In genomic region chr7:31335889-31336201, GRCh38 we compare ENCODE assay signal across 18 cellular contexts. TPM values are rescaled to one million over a fixed set of nuclear protein-coding genes. Genes with fewer than 3 reads are reported as not detected.
DNase-seq lines count a peak whose midpoint lies in the region; ATAC-seq and TF ChIP-seq lines count a peak whose summit lies in the region.
"Had no signal": no experiment of that assay in that cellular context is flagged by ENCODE, and none has a peak within 500 bp of the region (broad histone marks: within the 10 kb centered on the region; RNA-seq: fewer than 3 reads in every experiment).

No MANE protein-coding gene starts in this region.

- peak overlapping the region; percentile 84 for H3K4me2 ChIP-seq in hepatocyte
- H3K4me2 ChIP-seq: KMS-11 had no signal

- TF ChIP-seq CTCF in heart left ventricle (IDR thresholded peaks at IDR 0.05): no peak
- no peak for TF ChIP-seq CTCF in right atrium auricular region (IDR thresholded peaks at IDR 0.05)
- no peak for TF ChIP-seq CTCF in hepatocyte (IDR thresholded peaks at IDR 0.05; ENCODE audit: poor library complexity)
- no peak for TF ChIP-seq CTCF in type B pancreatic cell (conservative IDR thresholded peaks at IDR 0.05)

- intact Hi-C loops in heart left ventricle (cut with DNase I): no loop called here

- DNase-seq in heart left ventricle: no peak
- no peak for DNase-seq in right atrium auricular region (ENCODE audit: low spot score)
- no peak for DNase-seq in hepatocyte (ENCODE audit: low spot score)
- no peak for DNase-seq in type B pancreatic cell (ENCODE audit: extremely low spot score, unreplicated experiment)
- no peak for DNase-seq in epidermal melanocyte (ENCODE audit: insufficient read length, low spot score)
- DNase-seq: activated CD4-positive, alpha-beta T cell treated with anti-CD3 and anti-CD28 coated beads for 48 hours; cortex of kidney; DMS153; NCI-H1417 had no signal

- H3K27me3 ChIP-seq in heart left ventricle: peaks cover 5 to 68% (median 34%) of the 10 kb centered on the region in 9 donors
- H3K27me3 ChIP-seq in right atrium auricular region: peaks cover 0 to 8% of the 10 kb centered on the region in 2 donors
- peaks cover 49% of the 10 kb centered on the region for H3K27me3 ChIP-seq in hepatocyte
- peaks cover 10% of the 10 kb centered on the region for H3K27me3 ChIP-seq in muscle layer of duodenum (ENCODE audit: low read depth, low read length)

- peak overlapping the region; percentile 80 for H3K4me3 Mint-ChIP-seq in type B pancreatic cell

- H3K27ac ChIP-seq in heart left ventricle (peak overlapping the region in 1 of 12 donors; percentile 18), right atrium auricular region (no peak overlapping the region), hepatocyte (no peak overlapping the region), muscle layer of duodenum (ENCODE audit: low read length) (no peak overlapping the region)
- H3K27ac ChIP-seq: C4-2B, KMS-11 had no signal

- H3K9me2 ChIP-seq in hepatocyte (replicated peaks; ENCODE audit: insufficient read depth): no peaks in the 10 kb centered on the region

- H3K4me1 Mint-ChIP-seq in type B pancreatic cell (ENCODE audit: unreplicated experiment): no peaks in the 10 kb centered on the region

- no peaks in the 10 kb centered on the region for H3K36me3 Mint-ChIP-seq in type B pancreatic cell

- TF ChIP-seq POLR2A in heart left ventricle (IDR thresholded peaks at IDR 0.05): no peak
- no peak for TF ChIP-seq POLR2A in GM18505 (IDR thresholded peaks at IDR 0.05; ENCODE audit: borderline replicate concordance, extremely low read depth, insufficient read depth, insufficient read length)

- H3K27ac Mint-ChIP-seq in type B pancreatic cell: no peak overlapping the region

- H3K4me1 ChIP-seq in heart left ventricle (peaks cover 0 to 12% (median 0%) of the 10 kb centered on the region in 12 donors), right atrium auricular region (peaks cover 0 to 12% of the 10 kb centered on the region in 2 donors), hepatocyte (ENCODE audit: insufficient read depth) (no peaks in the 10 kb centered on the region), muscle layer of duodenum (ENCODE audit: control insufficient read depth in 1 of 2, insufficient read depth in 2 of 2, low read length in 2 of 2) (no peaks in the 10 kb centered on the region)

- H3K79me2 ChIP-seq in hepatocyte: no peaks in the 10 kb centered on the region

- no peaks in the 10 kb centered on the region for H3K9me3 ChIP-seq in heart left ventricle
- no peaks in the 10 kb centered on the region for H3K9me3 ChIP-seq in right atrium auricular region
- no peaks in the 10 kb centered on the region for H3K9me3 ChIP-seq in hepatocyte (ENCODE audit: low read depth)
- H3K9me3 ChIP-seq in muscle layer of duodenum (ENCODE audit: control insufficient read depth in 1 of 2, low read length in 2 of 2): no peaks in the 10 kb centered on the region

- H3K36me3 ChIP-seq in heart left ventricle (no peaks in the 10 kb centered on the region), right atrium auricular region (no peaks in the 10 kb centered on the region), hepatocyte (replicated peaks; ENCODE audit: insufficient read depth, low read depth) (no peaks in the 10 kb centered on the region), muscle layer of duodenum (ENCODE audit: control insufficient read depth in 1 of 2, insufficient read depth in 2 of 2, low read length in 2 of 2) (no peaks in the 10 kb centered on the region)

- no peaks in the 10 kb centered on the region for H4K20me1 ChIP-seq in hepatocyte (ENCODE audit: insufficient read depth, poor library complexity, severe bottlenecking)

- ATAC-seq in heart left ventricle: no peak
- no peak for ATAC-seq in GM18505 (IDR thresholded peaks at IDR 0.05; ENCODE audit: unreplicated experiment)
- ATAC-seq in GM21786 (IDR thresholded peaks at IDR 0.05; ENCODE audit: unreplicated experiment): no peak

- H2AFZ ChIP-seq in hepatocyte: peak overlapping the region; percentile 69

- no peaks in the 10 kb centered on the region for H3K9me3 Mint-ChIP-seq in type B pancreatic cell

- H3K4me3 ChIP-seq in heart left ventricle: peak overlapping the region in 7 of 12 donors; percentile 5 to 40 (median 22)
- H3K4me3 ChIP-seq in right atrium auricular region: peak overlapping the region in 1 of 2 donors; percentile 25
- H3K4me3 ChIP-seq in hepatocyte: no peak overlapping the region
- H3K4me3 ChIP-seq in muscle layer of duodenum (ENCODE audit: low read depth in 1 of 2, low read length in 2 of 2): peak overlapping the region; percentile 26 to 54

- 12 to 28% (median 19%) methylated on average over 12 of the region's 12 CpGs for WGBS in heart left ventricle, 4 donors
- WGBS in hepatocyte (ENCODE audit: low lambda C conversion rate, missing lambda C conversion rate): 34% methylated on average over 12 of the region's 12 CpGs

- H3K27me3 Mint-ChIP-seq in type B pancreatic cell: peaks cover 81% of the 10 kb centered on the region

RNA-seq across cellular contexts. Expression of gene NEUROD6, which starts 4.7 kb away (rescaled TPM):
- total RNA-seq in heart left ventricle (not detected), right atrium auricular region (not detected), hepatocyte (not detected in 2 replicates), type B pancreatic cell (ENCODE audit: low replicate concordance) (not detected in 2 replicates)
- polyA plus RNA-seq in heart left ventricle (not detected), hepatocyte (not detected in 2 replicates)
- total RNA-seq: aorta, H4, RPMI7951, urinary bladder had no signal
- polyA plus RNA-seq: aorta, urinary bladder had no signal
